ENCODE assay signal across 8 cellular contexts in the genomic region with DNA sequence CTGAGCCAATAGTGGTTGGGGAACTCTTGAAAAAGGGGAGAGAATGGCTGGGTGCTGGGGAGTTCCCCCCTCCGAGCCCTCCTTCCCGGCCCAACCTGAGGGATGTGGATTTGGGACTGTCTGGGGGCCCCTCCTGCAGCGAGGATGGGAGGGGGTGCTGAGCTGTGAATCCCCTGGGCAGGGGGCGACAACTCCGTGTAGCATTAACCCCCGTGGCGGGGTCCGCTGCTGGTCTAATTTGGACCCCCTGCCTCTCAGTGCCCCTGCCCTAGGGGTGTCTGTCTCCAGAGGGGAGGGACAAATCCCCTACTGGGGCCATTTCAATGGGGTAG. TPM values are rescaled to one million over a fixed set of nuclear protein-coding genes. Genes with fewer than 3 reads are reported as not detected.
A peak's percentile ranks its signal among the peaks of the same experiment; 100 is the strongest.
DNase-seq lines count a peak whose midpoint lies in the region; ATAC-seq, FAIRE-seq and TF ChIP-seq lines count a peak whose summit lies in the region.

No MANE protein-coding gene starts in this region.

- H3K14ac ChIP-seq in H9 (ENCODE audit: insufficient read depth, low read length): no peak overlapping the region

- no peak for FAIRE-seq in kidney (lab: Jason Lieb, UNC)

- H2BK15ac ChIP-seq in H9 (ENCODE audit: low read depth, low read length): no peak overlapping the region

- H3K4me3 Mint-ChIP-seq in H9 (peak overlapping the region in 1 of 2 experiments; percentile 51; a peak in 2 of 5 replicates), activated B cell treated with CpG ODN at 0.5 μM for 24 hours (peak overlapping the region; percentile 38)
- H3K4me3 Mint-ChIP-seq in stimulated activated naive CD8-positive, alpha-beta T cell treated with anti-CD3 and anti-CD28 coated beads, Interleukin-15, amount 100 ng/mL, for 72 hours: peak overlapping the region; percentile 70 to 95

- POLR2A ChIA-PET in activated B cell treated with CpG ODN at 0.5 μM for 24 hours (lab: Charles Lee): interaction anchor here (0.7 to 4.3 kb wide), 4 partner anchors 8 to 21 kb away, joined by 5 to 86 read pairs (median 6); partner anchors contain the start of genes CIRBP and FAM174C

- no peak overlapping the region for H3K4me2 ChIP-seq in H9 (ENCODE audit: insufficient read depth, insufficient read length, low read length)

- H3K9me3 ChIP-seq in H9 (ENCODE audit: control insufficient read depth, low read depth, low read length): no peaks in the 10 kb centered on the region
- H3K9me3 ChIP-seq in kidney (ENCODE audit: control insufficient read depth in 1 of 2, low read length in 2 of 2): no peaks in the 10 kb centered on the region

- no peaks in the 10 kb centered on the region for H3K79me1 ChIP-seq in H9 (ENCODE audit: insufficient read depth, low read depth, low read length, poor library complexity, severe bottlenecking)

- H3K79me2 ChIP-seq in H9 (ENCODE audit: insufficient read depth, low read length): no peaks in the 10 kb centered on the region

- TF ChIP-seq CTCF in H9 (conservative IDR thresholded peaks at IDR 0.05): no peak
- TF ChIP-seq CTCF in activated B cell treated with CpG ODN at 0.5 μM for 24 hours (IDR thresholded peaks at IDR 0.05): no peak
- no peak for TF ChIP-seq CTCF in kidney (IDR thresholded peaks at IDR 0.05; ENCODE audit: borderline replicate concordance, extremely low read depth, insufficient read depth)

- H4K91ac ChIP-seq in H9 (ENCODE audit: insufficient read length, low read depth, low read length): no peak overlapping the region

- H3K9ac ChIP-seq in H9 (ENCODE audit: extremely low read depth, insufficient read length, low read length) (no peak overlapping the region), kidney (ENCODE audit: low read length in 2 of 2) (no peak overlapping the region)

- no peaks in the 10 kb centered on the region for H4K20me1 ChIP-seq in H9 (ENCODE audit: control insufficient read depth, insufficient read depth, insufficient read length)

- H3K36me3 ChIP-seq in kidney (ENCODE audit: control insufficient read depth in 1 of 2, insufficient read depth in 2 of 2, low read length in 2 of 2): peaks cover 17 to 30% of the 10 kb centered on the region in 2 donors

- H3K56ac ChIP-seq in H9 (ENCODE audit: insufficient read length, low read depth, low read length): no peak overlapping the region

- no CpG with 5 or more reads among the region's 8 CpGs for WGBS in H9 (ENCODE audit: extremely low coverage, insufficient read length, low lambda C conversion rate)

- peaks cover 20 to 52% (median 47%) of the 10 kb centered on the region in 3 experiments for H3K36me3 Mint-ChIP-seq in H9 (ENCODE audit: insufficient read depth in 1 of 3, low read depth in 3 of 3)
- H3K36me3 Mint-ChIP-seq in activated B cell treated with CpG ODN at 0.5 μM for 24 hours (ENCODE audit: low read depth): peaks cover 37% of the 10 kb centered on the region

- no peak overlapping the region for H2BK20ac ChIP-seq in H9 (ENCODE audit: low read depth, low read length, poor library complexity, severe bottlenecking)

- H3K18ac ChIP-seq in H9 (ENCODE audit: insufficient read length, low read depth, low read length): no peak overlapping the region

- no peak overlapping the region for H4K5ac ChIP-seq in H9 (ENCODE audit: insufficient read length, low read depth, low read length)

- H3K9me3 Mint-ChIP-seq in H9: no peaks in the 10 kb centered on the region; a peak in 2 of 5 replicates
- no peaks in the 10 kb centered on the region for H3K9me3 Mint-ChIP-seq in activated B cell treated with CpG ODN at 0.5 μM for 24 hours
- no peaks in the 10 kb centered on the region for H3K9me3 Mint-ChIP-seq in stimulated activated naive CD8-positive, alpha-beta T cell treated with anti-CD3 and anti-CD28 coated beads, Interleukin-15, amount 100 ng/mL, for 72 hours

- no peak overlapping the region for H2BK12ac ChIP-seq in H9 (ENCODE audit: insufficient read length, low read depth, low read length)

- H3K4me1 Mint-ChIP-seq in H9 (peaks cover 39 to 53% of the 10 kb centered on the region in 2 experiments), activated B cell treated with CpG ODN at 0.5 μM for 24 hours (peaks cover 77% of the 10 kb centered on the region)
- peaks cover 81% of the 10 kb centered on the region for H3K4me1 Mint-ChIP-seq in stimulated activated naive CD8-positive, alpha-beta T cell treated with anti-CD3 and anti-CD28 coated beads, Interleukin-15, amount 100 ng/mL, for 72 hours

- H2AK5ac ChIP-seq in H9 (ENCODE audit: insufficient read length, low read length): no peak overlapping the region

- no peak overlapping the region for H4K8ac ChIP-seq in H9 (replicated peaks; ENCODE audit: insufficient read length, low read depth, low read length)

- H3K27ac Mint-ChIP-seq in H9 (peak overlapping the region; percentile 77 to 93 (median 91); a peak in 5 of 7 replicates), activated B cell treated with CpG ODN at 0.5 μM for 24 hours (peak overlapping the region; percentile 98)
- H3K27ac Mint-ChIP-seq in stimulated activated naive CD8-positive, alpha-beta T cell treated with anti-CD3 and anti-CD28 coated beads, Interleukin-15, amount 100 ng/mL, for 72 hours: peak overlapping the region in 1 of 2 donors; percentile 91

- intact Hi-C loops in activated B cell treated with CpG ODN at 0.5 μM for 24 hours (cut with micrococcal nuclease) (no loop called here), kidney (cut with DNase I) (no loop called here)

- H3T11ph ChIP-seq in H9 (ENCODE audit: low read length): no peak overlapping the region

- H3K27ac ChIP-seq in H9 (ENCODE audit: insufficient read length, low read depth, low read length) (no peak overlapping the region), kidney (ENCODE audit: low read depth in 2 of 2, low read length in 2 of 2) (peak overlapping the region; percentile 49 to 77)

- H3K27me3 ChIP-seq in H9 (ENCODE audit: insufficient read depth, low read length): no peaks in the 10 kb centered on the region

- H3K23me2 ChIP-seq in H9 (ENCODE audit: insufficient read length, low read depth, low read length, poor library complexity, severe bottlenecking): peaks cover 18% of the 10 kb centered on the region

- no peak overlapping the region for H2BK120ac ChIP-seq in H9 (ENCODE audit: low read depth, low read length, poor library complexity, severe bottlenecking)

- DNase-seq in H9: no peak
- no peak for DNase-seq in activated B cell treated with CpG ODN at 0.5 μM for 24 hours
- no peak for DNase-seq in kidney
- DNase-seq in stimulated activated naive CD8-positive, alpha-beta T cell treated with anti-CD3 and anti-CD28 coated beads, Interleukin-15, amount 100 ng/mL, for 72 hours: no peak
- no peak for DNase-seq in NCI-H2029 treated with DMSO at 0.1 percent for 48 hours (lab: John Stamatoyannopoulos, UW)
- DNase-seq in iPS-NIHi11 (ENCODE audit: low spot score): no peak

- no peak overlapping the region for H3K23ac ChIP-seq in H9 (ENCODE audit: insufficient read length, low read depth, low read length)

- H3K4ac ChIP-seq in H9 (ENCODE audit: low read depth, low read length): no peak overlapping the region

- ATAC-seq in activated B cell treated with CpG ODN at 0.5 μM for 24 hours (ENCODE audit: low read depth) (no peak), GM21390 (IDR thresholded peaks at IDR 0.05; ENCODE audit: unreplicated experiment) (no peak), GM19324 (IDR thresholded peaks at IDR 0.05; ENCODE audit: low FRiP score, unreplicated experiment) (no peak)
- no peak for ATAC-seq in stimulated activated naive CD8-positive, alpha-beta T cell treated with anti-CD3 and anti-CD28 coated beads, Interleukin-15, amount 100 ng/mL, for 72 hours

- H3K4me3 ChIP-seq in kidney (ENCODE audit: low read length in 2 of 2): no peak overlapping the region

- no peak overlapping the region for H2BK5ac ChIP-seq in H9 (ENCODE audit: insufficient read length, low read length)

- no peaks in the 10 kb centered on the region for H3K4me1 ChIP-seq in H9 (ENCODE audit: insufficient read depth, low read length)
- H3K4me1 ChIP-seq in kidney (ENCODE audit: control insufficient read depth in 1 of 2, insufficient read depth in 1 of 2, low read depth in 1 of 2, low read length in 2 of 2): peaks cover 40 to 75% of the 10 kb centered on the region in 2 donors

- no peaks in the 10 kb centered on the region; the same call in 1 of the 2 replicates for H3K27me3 Mint-ChIP-seq in H9 (ENCODE audit: low read depth)
- H3K27me3 Mint-ChIP-seq in activated B cell treated with CpG ODN at 0.5 μM for 24 hours: no peaks in the 10 kb centered on the region
- H3K27me3 Mint-ChIP-seq in stimulated activated naive CD8-positive, alpha-beta T cell treated with anti-CD3 and anti-CD28 coated beads, Interleukin-15, amount 100 ng/mL, for 72 hours: no peaks in the 10 kb centered on the region

- no peak overlapping the region for H2AFZ ChIP-seq in H9 (ENCODE audit: low read length)

- CTCF ChIA-PET in activated B cell treated with CpG ODN at 0.5 μM for 24 hours (lab: Charles Lee): interaction anchor here (1.0 kb wide), 1 partner anchor 14 kb away, joined by 7 read pairs; no protein-coding TSS in a partner anchor

RNA-seq across cellular contexts. Expression of gene MIDN, which starts 9.7 kb away (rescaled TPM):
- total RNA-seq in H9 (2021) (286 and 300 TPM in 2 replicates), activated B cell treated with CpG ODN at 0.5 μM for 24 hours (64.5 and 68.4 TPM in 2 replicates), kidney (205 TPM)
- polyA plus RNA-seq in kidney (ENCODE audit: insufficient read depth, low read depth, low replicate concordance): 21.3 TPM

RNA-seq across cellular contexts. Expression of gene CIRBP, which starts 11.0 kb away (rescaled TPM):
- 249 and 263 TPM in 2 replicates for total RNA-seq in H9 (2021)
- total RNA-seq in activated B cell treated with CpG ODN at 0.5 μM for 24 hours: 399 and 400 TPM in 2 replicates
- total RNA-seq in kidney: 533 TPM
- 408 TPM for polyA plus RNA-seq in kidney (ENCODE audit: insufficient read depth, low read depth, low replicate concordance)

RNA-seq across cellular contexts. Expression of gene ATP5F1D, which starts 16.6 kb away (rescaled TPM):
- total RNA-seq in H9 (2021) (179 and 191 TPM in 2 replicates), activated B cell treated with CpG ODN at 0.5 μM for 24 hours (172 and 185 TPM in 2 replicates), kidney (183 TPM)
- polyA plus RNA-seq in kidney (ENCODE audit: insufficient read depth, low read depth, low replicate concordance): 641 TPM

RNA-seq across cellular contexts. Expression of gene FAM174C, which starts 17.2 kb away (rescaled TPM):
- total RNA-seq in H9 (2021): 56.4 and 63.0 TPM in 2 replicates
- total RNA-seq in activated B cell treated with CpG ODN at 0.5 μM for 24 hours: 47.9 and 52.0 TPM in 2 replicates
- 35.3 TPM for total RNA-seq in kidney
- 94.7 TPM for polyA plus RNA-seq in kidney (ENCODE audit: insufficient read depth, low read depth, low replicate concordance)

RNA-seq across cellular contexts. Expression of gene CBARP, which starts 20.3 kb away (rescaled TPM):
- total RNA-seq in H9 (2021): 25.6 and 28.4 TPM in 2 replicates
- total RNA-seq in activated B cell treated with CpG ODN at 0.5 μM for 24 hours: 0.29 and 0.64 TPM in 2 replicates
- 1.1 TPM for total RNA-seq in kidney
- polyA plus RNA-seq in kidney (ENCODE audit: insufficient read depth, low read depth, low replicate concordance): 1.0 TPM
